In the genomic region with DNA sequence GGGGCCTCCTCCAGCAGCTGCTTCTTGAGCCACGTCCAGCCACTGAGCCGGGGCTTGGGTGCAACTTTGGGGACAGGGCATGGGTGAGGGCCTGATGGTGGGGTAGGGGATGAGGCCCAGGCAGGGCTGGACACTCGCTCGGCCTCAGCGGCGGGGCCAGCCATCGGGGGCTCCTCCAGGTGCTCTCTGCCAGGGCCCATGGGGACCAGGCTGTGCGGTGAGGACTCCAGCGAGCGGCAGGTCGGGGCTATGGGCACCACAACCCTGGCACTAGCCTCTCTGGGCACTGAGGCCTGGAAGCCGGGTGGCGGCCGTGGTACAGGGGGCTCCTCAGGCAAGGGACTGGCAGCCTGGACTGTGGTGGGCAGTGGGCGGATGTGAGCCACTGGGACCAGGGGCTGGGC, we compare ENCODE assay signal across 18 cellular contexts. TPM values are rescaled to one million over a fixed set of nuclear protein-coding genes. Genes with fewer than 3 reads are reported as not detected.
DNase-seq lines count a peak whose midpoint lies in the region; ATAC-seq, FAIRE-seq and TF ChIP-seq lines count a peak whose summit lies in the region.
"Had no signal": no experiment of that assay in that cellular context is flagged by ENCODE, and none has a peak within 500 bp of the region (broad histone marks: within the 10 kb centered on the region; RNA-seq: fewer than 3 reads in every experiment).

No MANE protein-coding gene starts in this region.

- peak overlapping the region; percentile 89 for H3K4me3 ChIP-seq in Jurkat, Clone E6-1 (ENCODE audit: low read length)
- H3K4me3 ChIP-seq in skin epidermis: no peak overlapping the region
- no peak overlapping the region for H3K4me3 ChIP-seq in smooth muscle cell

- intact Hi-C loops in left colon (cut with DNase I, micrococcal nuclease): no loop called here

- H3K4me2 ChIP-seq in smooth muscle cell: no peak overlapping the region

- peak overlapping the region; percentile 67 for H3K27ac Mint-ChIP-seq in T-helper 2 cell treated with Interferon-gamma antibody and Interleukin-4, amounts not matched to agents 5 μg/mL and 100 μg/mL, for 36 hours
- H3K27ac Mint-ChIP-seq in central memory CD8-positive, alpha-beta T cell (ENCODE audit: low read depth): peak overlapping the region; percentile 54

- H3K79me2 ChIP-seq in smooth muscle cell (ENCODE audit: low read depth): no peaks in the 10 kb centered on the region

- H2AFZ ChIP-seq in smooth muscle cell (ENCODE audit: low read depth): no peak overlapping the region

- DNase-seq in T-helper 2 cell treated with Interferon-gamma antibody and Interleukin-4, amounts not matched to agents 5 μg/mL and 100 μg/mL, for 36 hours (ENCODE audit: low spot score): no peak
- DNase-seq in T-helper 2 cell (no peak), RCC 7860 (ENCODE audit: low spot score) (no peak), smooth muscle cell (lab: John Stamatoyannopoulos, UW; ENCODE audit: unreplicated experiment) (no peak), left colon (no peak)
- DNase-seq in Jurkat, Clone E6-1 (ENCODE audit: low read depth, low spot score): no peak
- no peak for DNase-seq in central memory CD8-positive, alpha-beta T cell (ENCODE audit: low spot score in 2 of 2)
- DNase-seq: 8988T, Caco-2, cortex of kidney, kidney glomerular epithelial cell, NCI-H2107, SHP77 had no signal

- TF ChIP-seq CTCF in smooth muscle cell (IDR thresholded peaks at IDR 0.05; ENCODE audit: borderline replicate concordance, insufficient read depth, poor library complexity, severe bottlenecking): no peak

- no peak for ATAC-seq in central memory CD8-positive, alpha-beta T cell (replicated peaks; ENCODE audit: extremely low read depth, poor library complexity, severe bottlenecking)
- ATAC-seq in left colon: no peak

- no peaks in the 10 kb centered on the region for H3K9me3 ChIP-seq in smooth muscle cell (replicated peaks; ENCODE audit: low read depth)
- H3K9me3 ChIP-seq: Caco-2, heart left ventricle had no signal

- WGBS in smooth muscle cell (ENCODE audit: low lambda C conversion rate): 96% methylated on average over 15 of the region's 15 CpGs

- H3K4me3 Mint-ChIP-seq in T-helper 2 cell treated with Interferon-gamma antibody and Interleukin-4, amounts not matched to agents 5 μg/mL and 100 μg/mL, for 36 hours: peak overlapping the region; percentile 73
- peak overlapping the region; percentile 57 for H3K4me3 Mint-ChIP-seq in central memory CD8-positive, alpha-beta T cell

- H3K27me3 Mint-ChIP-seq in T-helper 2 cell treated with Interferon-gamma antibody and Interleukin-4, amounts not matched to agents 5 μg/mL and 100 μg/mL, for 36 hours (ENCODE audit: low read depth): no peaks in the 10 kb centered on the region
- no peaks in the 10 kb centered on the region for H3K27me3 Mint-ChIP-seq in central memory CD8-positive, alpha-beta T cell

- FAIRE-seq in RCC 7860 (lab: Jason Lieb, UNC): no peak
- FAIRE-seq: astrocyte, TTC549 had no signal

- H3K36me3 ChIP-seq in smooth muscle cell (ENCODE audit: low read depth): no peaks in the 10 kb centered on the region

- H3K9ac ChIP-seq in smooth muscle cell (ENCODE audit: low read depth): no peak overlapping the region

- H3K9me3 Mint-ChIP-seq in T-helper 2 cell treated with Interferon-gamma antibody and Interleukin-4, amounts not matched to agents 5 μg/mL and 100 μg/mL, for 36 hours: no peaks in the 10 kb centered on the region
- no peaks in the 10 kb centered on the region for H3K9me3 Mint-ChIP-seq in central memory CD8-positive, alpha-beta T cell

- peaks cover 2% of the 10 kb centered on the region for H3F3A ChIP-seq in smooth muscle cell (ENCODE audit: low read depth)

- H3K27me3 ChIP-seq in smooth muscle cell (ENCODE audit: low read depth): no peaks in the 10 kb centered on the region
- H3K27me3 ChIP-seq: heart left ventricle had no signal

- H4K20me1 ChIP-seq in smooth muscle cell (ENCODE audit: low read depth): no peaks in the 10 kb centered on the region

- H3K27ac ChIP-seq in skin epidermis (peak overlapping the region in 14 of 21 experiments; percentile 1 to 87 (median 48)), smooth muscle cell (ENCODE audit: low read depth) (no peak overlapping the region)

- H3K4me1 ChIP-seq in smooth muscle cell (ENCODE audit: low read depth): no peaks in the 10 kb centered on the region
- H3K4me1 ChIP-seq: Caco-2 had no signal

- H3K4me1 Mint-ChIP-seq in T-helper 2 cell treated with Interferon-gamma antibody and Interleukin-4, amounts not matched to agents 5 μg/mL and 100 μg/mL, for 36 hours (ENCODE audit: low read depth): peaks cover 20% of the 10 kb centered on the region
- H3K4me1 Mint-ChIP-seq in central memory CD8-positive, alpha-beta T cell: peaks cover 18% of the 10 kb centered on the region

- peaks cover 38% of the 10 kb centered on the region for H3K36me3 Mint-ChIP-seq in T-helper 2 cell treated with Interferon-gamma antibody and Interleukin-4, amounts not matched to agents 5 μg/mL and 100 μg/mL, for 36 hours (ENCODE audit: low read depth)
- peaks cover 17% of the 10 kb centered on the region for H3K36me3 Mint-ChIP-seq in central memory CD8-positive, alpha-beta T cell (ENCODE audit: insufficient read depth)

RNA-seq across cellular contexts. Expression of a gene that starts 2.2 kb away (rescaled TPM):
- 8.8 TPM for polyA plus RNA-seq in Jurkat, Clone E6-1 (2012; ENCODE audit: insufficient read depth, insufficient read length)
- not detected in 2 replicates for total RNA-seq in smooth muscle cell
- not detected in 2 replicates for polyA plus RNA-seq in smooth muscle cell
- total RNA-seq in left colon: not detected
- total RNA-seq: astrocyte, Caco-2, ureter had no signal

RNA-seq across cellular contexts. Expression of a gene that starts 30.0 kb away (rescaled TPM):
- polyA plus RNA-seq in Jurkat, Clone E6-1 (2012; ENCODE audit: insufficient read depth, insufficient read length): 1.6 TPM
- total RNA-seq in smooth muscle cell (1.9 TPM in 1 of 2 replicates, not detected in the other), left colon (under 1 TPM in 1 of 2 donors, not detected in 1; 0.73 TPM)
- 0.97 and 4.7 TPM in 2 replicates for polyA plus RNA-seq in smooth muscle cell
- total RNA-seq: astrocyte had no signal

RNA-seq across cellular contexts. Expression of a gene that starts 36.6 kb away (rescaled TPM):
- polyA plus RNA-seq in Jurkat, Clone E6-1 (2012; ENCODE audit: insufficient read depth, insufficient read length): 10.3 TPM
- 1.7 and 2.1 TPM in 2 replicates for total RNA-seq in smooth muscle cell
- polyA plus RNA-seq in smooth muscle cell: 8.7 and 13.7 TPM in 2 replicates
- total RNA-seq in left colon: 10 to 100 TPM in 1 of 2 donors, 1 to 10 TPM in 1; 9.9 to 28.6 TPM
- total RNA-seq: Caco-2 had no signal

RNA-seq across cellular contexts. Expression of a gene that starts 50.7 kb away (rescaled TPM):
- polyA plus RNA-seq in Jurkat, Clone E6-1 (2012; ENCODE audit: insufficient read depth, insufficient read length): not detected
- 0.94 TPM in 1 of 2 replicates, not detected in the other for total RNA-seq in smooth muscle cell
- polyA plus RNA-seq in smooth muscle cell: 0.74 and 1.2 TPM in 2 replicates
- total RNA-seq in left colon: under 1 TPM in 1 of 2 donors, not detected in 1; 0.92 TPM
- total RNA-seq: astrocyte had no signal

RNA-seq across cellular contexts. Expression of a gene that starts 54.7 kb away (rescaled TPM):
- not detected for polyA plus RNA-seq in Jurkat, Clone E6-1 (2012; ENCODE audit: insufficient read depth, insufficient read length)
- total RNA-seq in smooth muscle cell (0.13 TPM in 1 of 2 replicates, not detected in the other), left colon (1 to 10 TPM in 1 of 2 donors, under 1 TPM in 1; 0.75 to 4.6 TPM)
- polyA plus RNA-seq in smooth muscle cell: 1.4 and 2.0 TPM in 2 replicates
- total RNA-seq: heart left ventricle had no signal
